Comparison of ENCODE assay signal across 8 cellular contexts in the genomic region with DNA sequence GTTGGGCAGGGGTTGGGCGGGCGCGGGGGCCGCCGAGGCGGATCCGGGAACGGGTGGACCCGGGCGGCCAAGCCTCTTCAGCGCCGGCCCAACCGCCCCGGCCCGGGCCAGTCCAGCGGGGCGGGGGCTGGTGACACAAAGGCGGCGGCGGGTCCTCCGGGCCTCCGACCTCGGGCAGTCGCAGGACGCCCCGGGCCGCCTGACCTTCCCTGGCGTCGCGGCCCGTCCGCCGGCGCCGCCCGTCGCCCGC. TPM values are rescaled to one million over a fixed set of nuclear protein-coding genes. Genes with fewer than 3 reads are reported as not detected.
DNase-seq lines count a peak whose midpoint lies in the region; ATAC-seq and TF ChIP-seq lines count a peak whose summit lies in the region.

No MANE protein-coding gene starts in this region.

- peak overlapping the region; percentile 82 for H3K56ac ChIP-seq in mesendoderm (ENCODE audit: low read length)

- H3K36me3 ChIP-seq in brain microvascular endothelial cell (replicated peaks) (no peaks in the 10 kb centered on the region), mesendoderm (ENCODE audit: control insufficient read depth, insufficient read depth, low read length) (no peaks in the 10 kb centered on the region)

- H2AK5ac ChIP-seq in mesendoderm (ENCODE audit: low read length): no peak overlapping the region

- peak overlapping the region; percentile 66 for H3K9ac ChIP-seq in mesendoderm (ENCODE audit: low read length)

- no peaks in the 10 kb centered on the region for H3K27me3 ChIP-seq in brain microvascular endothelial cell (replicated peaks)
- H3K27me3 ChIP-seq in mesendoderm (ENCODE audit: insufficient read depth, low read length, poor library complexity): no peaks in the 10 kb centered on the region

- no peaks in the 10 kb centered on the region for H3K4me1 ChIP-seq in mesendoderm (ENCODE audit: control insufficient read depth, low read depth, low read length)

- peak overlapping the region; percentile 93 for H2BK120ac ChIP-seq in mesendoderm (ENCODE audit: low read depth, low read length)

- no peaks in the 10 kb centered on the region for H3K9me3 Mint-ChIP-seq in stimulated activated naive CD8-positive, alpha-beta T cell treated with anti-CD3 and anti-CD28 coated beads, Interleukin-15, amount 100 ng/mL, for 72 hours

- H3K4me1 Mint-ChIP-seq in stimulated activated naive CD8-positive, alpha-beta T cell treated with anti-CD3 and anti-CD28 coated beads, Interleukin-15, amount 100 ng/mL, for 72 hours: peaks cover 35% of the 10 kb centered on the region

- H2BK15ac ChIP-seq in mesendoderm (replicated peaks; ENCODE audit: low read depth): no peak overlapping the region

- no peak overlapping the region for H3K4me2 ChIP-seq in mesendoderm (ENCODE audit: low read length)

- peak overlapping the region in 1 of 2 donors; percentile 26 for H3K4me3 Mint-ChIP-seq in stimulated activated naive CD8-positive, alpha-beta T cell treated with anti-CD3 and anti-CD28 coated beads, Interleukin-15, amount 100 ng/mL, for 72 hours

- WGBS in mesendoderm (ENCODE audit: extremely low coverage, insufficient coverage, low lambda C conversion rate): no CpG with 5 or more reads among the region's 38 CpGs

- no peaks in the 10 kb centered on the region for H3K79me1 ChIP-seq in mesendoderm (ENCODE audit: low read length)

- peak; percentile 54 for ATAC-seq in stimulated activated naive CD8-positive, alpha-beta T cell treated with anti-CD3 and anti-CD28 coated beads, Interleukin-15, amount 100 ng/mL, for 72 hours
- no peak for ATAC-seq in stimulated activated naive CD8-positive, alpha-beta T cell treated with anti-CD3 and anti-CD28 coated beads, Interleukin-15, Interleukin-2, amounts not matched to agents 100 U/mL and 50 U/mL, for 24 hours
- ATAC-seq in HG03280 (IDR thresholded peaks at IDR 0.05; ENCODE audit: unreplicated experiment) (no peak), HG02798 (IDR thresholded peaks at IDR 0.05; ENCODE audit: poor library complexity, unreplicated experiment) (no peak), GM18511 (IDR thresholded peaks at IDR 0.05; ENCODE audit: unreplicated experiment) (no peak)

- H3K18ac ChIP-seq in mesendoderm (ENCODE audit: low read length): peak overlapping the region; percentile 92

- H4K8ac ChIP-seq in mesendoderm (ENCODE audit: low read depth, low read length): peak overlapping the region; percentile 65

- peak overlapping the region; percentile 9 for H3K27ac ChIP-seq in brain microvascular endothelial cell
- no peak overlapping the region for H3K27ac ChIP-seq in mesendoderm (ENCODE audit: low read depth, low read length)

- H3K27ac Mint-ChIP-seq in stimulated activated naive CD8-positive, alpha-beta T cell treated with anti-CD3 and anti-CD28 coated beads, Interleukin-15, amount 100 ng/mL, for 72 hours: no peak overlapping the region

- H3K4me3 ChIP-seq in brain microvascular endothelial cell (ENCODE audit: low read depth, low read length) (peak overlapping the region; percentile 76), mesendoderm (ENCODE audit: low read length) (peak overlapping the region; percentile 12)

- no peak overlapping the region for H2BK5ac ChIP-seq in mesendoderm (ENCODE audit: low read length)

- in situ Hi-C loops in brain microvascular endothelial cell (cut with HindIII; ENCODE audit: low pct_ligation_motif_present, low sequenced_read_pairs): no loop called here

- peak overlapping the region; percentile 83 for H3K4ac ChIP-seq in mesendoderm (ENCODE audit: low read depth, low read length)

- peaks cover 14% of the 10 kb centered on the region for H3K79me2 ChIP-seq in mesendoderm (ENCODE audit: control insufficient read depth, insufficient read depth, low read length)

- no peak overlapping the region for H4K5ac ChIP-seq in mesendoderm (ENCODE audit: low read length)

- no peaks in the 10 kb centered on the region for H3K27me3 Mint-ChIP-seq in stimulated activated naive CD8-positive, alpha-beta T cell treated with anti-CD3 and anti-CD28 coated beads, Interleukin-15, amount 100 ng/mL, for 72 hours

- no peak overlapping the region for H3K23ac ChIP-seq in mesendoderm (ENCODE audit: low read length)

- TF ChIP-seq CTCF in brain microvascular endothelial cell (IDR thresholded peaks at IDR 0.05; ENCODE audit: low read depth, low read length, missing control alignments): no peak

- no peak for DNase-seq in stimulated activated naive CD8-positive, alpha-beta T cell treated with anti-CD3 and anti-CD28 coated beads, Interleukin-15, amount 100 ng/mL, for 72 hours
- DNase-seq in stimulated activated naive CD8-positive, alpha-beta T cell treated with anti-CD3 and anti-CD28 coated beads, Interleukin-15, Interleukin-2, amounts not matched to agents 100 U/mL and 50 U/mL, for 24 hours: no peak
- DNase-seq in brain microvascular endothelial cell (no peak), mesendoderm (no peak), AG08396 (ENCODE audit: low spot score) (no peak)

RNA-seq across cellular contexts. Expression of gene METTL2B, which starts 54.2 kb away (rescaled TPM):
- polyA plus RNA-seq in mesendoderm (2013, experiment 1 of 2): 28.8 TPM
- 27.4 TPM for polyA plus RNA-seq in mesendoderm (2013, experiment 2 of 2)
